Comparison of ENCODE assay signal across 17 cellular contexts in genomic region chr20:63597651-63598478, GRCh38. TPM values are rescaled to one million over a fixed set of nuclear protein-coding genes. Genes with fewer than 3 reads are reported as not detected.
A peak's percentile ranks its signal among the peaks of the same experiment; 100 is the strongest.
DNase-seq lines count a peak whose midpoint lies in the region; ATAC-seq, FAIRE-seq and TF ChIP-seq lines count a peak whose summit lies in the region.
"Had no signal": no experiment of that assay in that cellular context is flagged by ENCODE, and none has a peak within 500 bp of the region (broad histone marks: within the 10 kb centered on the region; RNA-seq: fewer than 3 reads in every experiment).

No MANE protein-coding gene starts in this region.

- H4K8ac ChIP-seq in trophoblast cell (ENCODE audit: low read depth, low read length) = no peak overlapping the region

- H2BK12ac ChIP-seq in trophoblast cell (ENCODE audit: low read length) = no peak overlapping the region

- H3K4me2 ChIP-seq in trophoblast cell (ENCODE audit: low read length) = no peak overlapping the region
- H3K4me2 ChIP-seq: BLaER1 treated with 17β-estradiol and CSF1 and Interleukin-3, amounts not matched to agents 10 nM and 100 nM; GM23338 had no signal

- H2BK120ac ChIP-seq in trophoblast cell (ENCODE audit: insufficient read depth, low read length, poor library complexity) = no peak overlapping the region

- H4K91ac ChIP-seq in trophoblast cell (ENCODE audit: low read depth, low read length) = no peak overlapping the region

- H3K36me3 ChIP-seq in RWPE2 (ENCODE audit: low read depth) (peaks cover 42% of the 10 kb centered on the region), trophoblast cell (ENCODE audit: control insufficient read depth in 1 of 2, insufficient read depth in 2 of 2, low read length in 2 of 2) (peaks cover 48 to 64% of the 10 kb centered on the region in 2 experiments)

- no peak overlapping the region for H3K9ac ChIP-seq in trophoblast cell (ENCODE audit: low read length)
- H3K9ac ChIP-seq: BLaER1 treated with 17β-estradiol and CSF1 and Interleukin-3, amounts not matched to agents 10 nM and 100 nM had no signal

- H2BK5ac ChIP-seq in trophoblast cell (ENCODE audit: low read depth, low read length, poor library complexity) = no peak overlapping the region

- no peak for TF ChIP-seq CTCF in RWPE2 (IDR thresholded peaks at IDR 0.05; ENCODE audit: poor library complexity, severe bottlenecking)

- no peak overlapping the region for H3K23ac ChIP-seq in trophoblast cell (ENCODE audit: low read length)

- H4K12ac ChIP-seq in trophoblast cell (ENCODE audit: low read depth, low read length) = no peak overlapping the region

- H3K4me1 ChIP-seq in RWPE2 (ENCODE audit: insufficient read depth, poor library complexity, severe bottlenecking) (no peaks in the 10 kb centered on the region), trophoblast cell (ENCODE audit: control insufficient read depth in 1 of 2, insufficient read depth in 2 of 2, low read length in 2 of 2) (no peaks in the 10 kb centered on the region)
- H3K4me1 ChIP-seq: HAP-1 had no signal

- H3K4ac ChIP-seq in trophoblast cell (ENCODE audit: low read depth, low read length) = no peak overlapping the region

- H2AK5ac ChIP-seq in trophoblast cell (ENCODE audit: low read length) = no peak overlapping the region

- H3K9me3 ChIP-seq in RWPE2 (ENCODE audit: severe bottlenecking) (no peaks in the 10 kb centered on the region), trophoblast cell (ENCODE audit: insufficient read depth, low read depth, low read length) (peaks cover 3% of the 10 kb centered on the region)
- H3K9me3 ChIP-seq: HAP-1 had no signal

- ATAC-seq in RWPE2 (ENCODE audit: low read depth) = no peak
- peak; percentile 16 for ATAC-seq in esophagus mucosa
- ATAC-seq in HG02870 (IDR thresholded peaks at IDR 0.05; ENCODE audit: unreplicated experiment) = no peak
- ATAC-seq in GM19455 (IDR thresholded peaks at IDR 0.05; ENCODE audit: unreplicated experiment) = no peak
- ATAC-seq: GM23338 had no signal

- WGBS in trophoblast cell (ENCODE audit: extremely low coverage, insufficient coverage, insufficient read length) = no CpG with 5 or more reads among the region's 23 CpGs

- no peak overlapping the region for H3K14ac ChIP-seq in trophoblast cell (ENCODE audit: low read length)

- H3K27me3 ChIP-seq in RWPE2 (ENCODE audit: insufficient read depth, poor library complexity, severe bottlenecking) (no peaks in the 10 kb centered on the region), trophoblast cell (ENCODE audit: insufficient read depth, low read length) (no peaks in the 10 kb centered on the region)
- H3K27me3 ChIP-seq: BLaER1 treated with 17β-estradiol and CSF1 and Interleukin-3, amounts not matched to agents 10 nM and 100 nM had no signal

- no peaks in the 10 kb centered on the region for H3K79me1 ChIP-seq in trophoblast cell (ENCODE audit: low read length)

- H3K27ac ChIP-seq in RWPE2 (ENCODE audit: poor library complexity, severe bottlenecking) (no peak overlapping the region), trophoblast cell (ENCODE audit: low read depth, low read length) (no peak overlapping the region)
- H3K27ac ChIP-seq: BLaER1 treated with 17β-estradiol and CSF1 and Interleukin-3, amounts not matched to agents 10 nM and 100 nM; HL-60 had no signal

- H3K4me3 ChIP-seq in RWPE2 (ENCODE audit: severe bottlenecking) = no peak overlapping the region
- no peak overlapping the region for H3K4me3 ChIP-seq in trophoblast cell (ENCODE audit: low read depth, low read length)
- H3K4me3 ChIP-seq: BLaER1 treated with 17β-estradiol and CSF1 and Interleukin-3, amounts not matched to agents 10 nM and 100 nM; GM23338; HAP-1 had no signal

- no peak for DNase-seq in HTR-8/SVneo (ENCODE audit: insufficient read length, low spot score)
- DNase-seq in RWPE2 (ENCODE audit: low spot score) = peak; percentile 81
- peak; percentile 71 to 83 for DNase-seq in trophoblast cell
- DNase-seq in NCI-H82 treated with DMSO at 0.1 percent for 48 hours (lab: John Stamatoyannopoulos, UW; ENCODE audit: unreplicated experiment) = no peak
- DNase-seq in globus pallidus (ENCODE audit: low spot score) = no peak
- DNase-seq: ACHN; CD4-positive, CD25-positive, alpha-beta regulatory T cell; DMS 273 treated with DMSO at 0.1 percent for 48 hours had no signal

- H3K79me2 ChIP-seq in trophoblast cell (ENCODE audit: control insufficient read depth, insufficient read depth, low read length, poor library complexity) = no peaks in the 10 kb centered on the region

- H3K18ac ChIP-seq in trophoblast cell (ENCODE audit: low read length) = no peak overlapping the region

- no peak overlapping the region for H2AFZ ChIP-seq in trophoblast cell (ENCODE audit: insufficient read depth, low read length, poor library complexity)
- H2AFZ ChIP-seq: GM23338 had no signal

- FAIRE-seq in HTR-8/SVneo (lab: Jason Lieb, UNC) = peak; percentile 96

RNA-seq across cellular contexts. Expression of gene HELZ2, which starts 23.8 kb away (rescaled TPM):
- total RNA-seq in esophagus mucosa = 32.0 TPM
- polyA plus RNA-seq in trophoblast cell (2013) = 8.7 and 9.1 TPM in 2 replicates

RNA-seq across cellular contexts. Expression of gene GMEB2, which starts 29.0 kb away (rescaled TPM):
- 6.9 TPM for total RNA-seq in esophagus mucosa
- polyA plus RNA-seq in trophoblast cell (2013) = 12.3 and 13.4 TPM in 2 replicates

RNA-seq across cellular contexts. Expression of gene FNDC11, which starts 43.9 kb away (rescaled TPM):
- 0.28 TPM for total RNA-seq in esophagus mucosa
- 0.69 and 0.85 TPM in 2 replicates for polyA plus RNA-seq in trophoblast cell (2013)
- total RNA-seq: Daoy had no signal

RNA-seq across cellular contexts. Expression of gene SRMS, which starts 50.3 kb away (rescaled TPM):
- total RNA-seq in esophagus mucosa = 0.44 TPM
- polyA plus RNA-seq in trophoblast cell (2013) = not detected in 2 replicates
- total RNA-seq: A172; CD4-positive, CD25-positive, alpha-beta regulatory T cell; Daoy had no signal
- polyA plus RNA-seq: CD4-positive, CD25-positive, alpha-beta regulatory T cell had no signal

RNA-seq across cellular contexts. Expression of gene STMN3, which starts 55.4 kb away (rescaled TPM):
- 4.6 TPM for total RNA-seq in esophagus mucosa
- 3.6 and 3.8 TPM in 2 replicates for polyA plus RNA-seq in trophoblast cell (2013)

Comparison
In these comparisons a context has a peak if more than half of its experiments do, and no peak if none do; other contexts are left out.
1. DNase-seq: peak in RWPE2 (single experiment) and trophoblast cell (2 of 2); none in HTR-8/SVneo (single experiment), NCI-H82 treated with DMSO at 0.1 percent for 48 hours (single experiment) and globus pallidus (single experiment).